23 cellular contexts compared by ENCODE assay signal in genomic region chr10:131511391-131511790, GRCh38.
"Had no signal": no experiment of that assay in that cellular context is flagged by ENCODE, and none has a peak within 500 bp of the region (broad histone marks: within the 10 kb centered on the region; RNA-seq: fewer than 3 reads in every experiment).

No MANE protein-coding gene starts in this region.

- DNase-seq: colonic mucosa; cortex of kidney; dermis blood vessel endothelial cell; dorsolateral prefrontal cortex; effector CD4-positive, alpha-beta T cell; effector CD8-positive, alpha-beta T cell; effector memory CD4-positive, alpha-beta T cell; effector memory CD8-positive, alpha-beta T cell; endodermal cell; erythroblast; esophagus squamous epithelium; foreskin fibroblast; foreskin keratinocyte; foreskin melanocyte; gastrocnemius medialis; glutamatergic neuron; heart left ventricle; heart right ventricle had no signal

- H3K4me3 Mint-ChIP-seq: dendritic cell treated with granulocyte-macrophage colony-stimulating factor and Interleukin-4, amounts not matched to agents 40 ng/mL and 50 ng/mL, for 4 days; effector memory CD8-positive, alpha-beta T cell; endodermal cell had no signal

- H3K4me1 ChIP-seq: colonic mucosa, esophagus squamous epithelium, foreskin keratinocyte, gastrocnemius medialis, gastroesophageal sphincter, heart left ventricle, heart right ventricle had no signal

- H3K4me1 Mint-ChIP-seq: endodermal cell had no signal

- H3K27ac Mint-ChIP-seq: dendritic cell treated with granulocyte-macrophage colony-stimulating factor and Interleukin-4, amounts not matched to agents 40 ng/mL and 50 ng/mL, for 4 days; effector memory CD8-positive, alpha-beta T cell; endodermal cell had no signal

- H3K4me3 ChIP-seq: colonic mucosa, coronary artery, dorsolateral prefrontal cortex, esophagus squamous epithelium, gastrocnemius medialis, gastroesophageal sphincter, heart left ventricle, heart right ventricle had no signal

- H3K27me3 ChIP-seq: colonic mucosa, foreskin keratinocyte, gastrocnemius medialis had no signal

- H3K9me3 ChIP-seq: colonic mucosa, gastrocnemius medialis had no signal

- H3K27ac ChIP-seq: colonic mucosa, coronary artery, dorsolateral prefrontal cortex, epithelial cell of prostate, esophagus squamous epithelium, foreskin keratinocyte, gastrocnemius medialis, gastroesophageal sphincter, heart left ventricle, heart right ventricle had no signal

- H3K27me3 Mint-ChIP-seq: dendritic cell treated with granulocyte-macrophage colony-stimulating factor and Interleukin-4, amounts not matched to agents 40 ng/mL and 50 ng/mL, for 4 days; effector memory CD8-positive, alpha-beta T cell had no signal

- ATAC-seq: effector memory CD8-positive, alpha-beta T cell; esophagus mucosa; foreskin keratinocyte; gastrocnemius medialis; gastroesophageal sphincter; heart left ventricle; heart right ventricle had no signal

- H3K36me3 ChIP-seq: colonic mucosa, esophagus squamous epithelium, gastrocnemius medialis, gastroesophageal sphincter, heart left ventricle, heart right ventricle had no signal
